Comparison of ENCODE assay signal across 1 cellular context in genomic region chr5:78644741-78645300, GRCh38.
TF ChIP-seq lines count a peak whose summit lies in the region.

No MANE protein-coding gene starts in this region.

TF ChIP-seq in GM23338, 12 proteins besides CTCF, POLR2A, EP300 and RAD21 (continued from another document):
- TF ChIP-seq ZNF462 (CRISPR knock-in tag; IDR thresholded peaks at IDR 0.05) (no peak), ZNF114 (CRISPR knock-in tag; IDR thresholded peaks at IDR 0.05) (no peak), STAT1 (IDR thresholded peaks at IDR 0.05; ENCODE audit: unreplicated experiment) (no peak), CREB1 (CRISPR knock-in tag; IDR thresholded peaks at IDR 0.05; ENCODE audit: low read depth) (no peak), JUNB (IDR thresholded peaks at IDR 0.05; ENCODE audit: unreplicated experiment) (no peak)
